20 cellular contexts compared by ENCODE assay signal in genomic region chr3:129868912-129869311, GRCh38.
"Had no signal": no experiment of that assay in that cellular context is flagged by ENCODE, and none has a peak within 500 bp of the region (broad histone marks: within the 10 kb centered on the region; RNA-seq: fewer than 3 reads in every experiment).

No MANE protein-coding gene starts in this region.

- DNase-seq: KBM-7, MG63, NCI-H1092, NCI-H1105 treated with DMSO at 0.1 percent for 48 hours, NCI-H1417 treated with DMSO at 0.1 percent for 48 hours, NCI-H146, NCI-H1694 treated with DMSO at 0.1 percent for 48 hours, NCI-H1930, NCI-H2081, NCI-H2107, NCI-H2227 treated with DMSO at 0.1 percent for 48 hours, NCI-H510A, NCI-H524 treated with DMSO at 0.1 percent for 48 hours, NCI-H69, NCI-H774, Right ventricle myocardium superior, RPMI8226, SIG-M5 had no signal

- H3K27ac ChIP-seq: SJSA1, SK-N-MC had no signal

- H3K9me3 ChIP-seq: MG63, SJSA1 had no signal

- H3K27me3 ChIP-seq: MG63, SJSA1 had no signal

- H3K4me3 ChIP-seq: MG63, SJSA1, SK-N-MC had no signal
